5 cellular contexts compared by ENCODE assay signal in genomic region chr10:74146980-74147379, GRCh38. TPM values are rescaled to one million over a fixed set of nuclear protein-coding genes. Genes with fewer than 3 reads are reported as not detected.
DNase-seq lines count a peak whose midpoint lies in the region; ATAC-seq, FAIRE-seq and TF ChIP-seq lines count a peak whose summit lies in the region.
"Not testable (repeated sequence)": the region's sequence is repeated elsewhere in the genome, so short reads cannot be mapped to it uniquely, and the experiment has no call there.

No MANE protein-coding gene starts in this region.

- H3K4me1 ChIP-seq in K562 (replicated peaks in 1 of 2; ENCODE audit: control insufficient read depth in 2 of 2, insufficient read depth in 2 of 2, low read length in 2 of 2): not testable (repeated sequence)

- peaks cover 29% of the 10 kb centered on the region for H3K36me3 Mint-ChIP-seq in CD4-positive, alpha-beta T cell (ENCODE audit: low read depth)
- not testable (repeated sequence) for H3K36me3 Mint-ChIP-seq in IgD-negative memory B cell, memory B cell
- H3K36me3 Mint-ChIP-seq in nephron (ENCODE audit: low read depth): peaks cover 19% of the 10 kb centered on the region

- H3K79me2 ChIP-seq in K562 (ENCODE audit: control insufficient read depth, insufficient read depth, low read length): peaks cover 84% of the 10 kb centered on the region

- not testable (repeated sequence) for H3K4me2 ChIP-seq in K562 (ENCODE audit: insufficient read depth, low read length)

- DNase-seq in CD4-positive, alpha-beta T cell; K562 (ENCODE audit: extremely low read depth in 1 of 4, low spot score in 3 of 4); memory B cell (ENCODE audit: low spot score in 2 of 2): not testable (repeated sequence)

- peak overlapping the region; percentile 28 for H3K27ac Mint-ChIP-seq in CD4-positive, alpha-beta T cell
- peak overlapping the region in 2 of 3 donors; percentile 22 to 59 for H3K27ac Mint-ChIP-seq in IgD-negative memory B cell
- peak overlapping the region; percentile 58 for H3K27ac Mint-ChIP-seq in memory B cell
- not testable (repeated sequence) for H3K27ac Mint-ChIP-seq in nephron

- H2AFZ ChIP-seq in K562 (ENCODE audit: low read depth, low read length): not testable (repeated sequence)

- H3K4me3 ChIP-seq in K562: not testable (repeated sequence)

- not testable (repeated sequence) for H3K27me3 Mint-ChIP-seq in CD4-positive, alpha-beta T cell; IgD-negative memory B cell; memory B cell; nephron (ENCODE audit: low read depth)

- WGBS in K562 (ENCODE audit: insufficient coverage, low coverage, missing lambda C conversion rate): 98% methylated on average over 9 of the region's 10 CpGs

- H3K27me3 ChIP-seq in CD4-positive, alpha-beta T cell (ENCODE audit: control insufficient read depth, insufficient read depth, low read length); K562 (ENCODE audit: control insufficient read depth in 2 of 2, insufficient read depth in 2 of 2, low read length in 2 of 2): not testable (repeated sequence)

- CTCF ChIA-PET in CD4-positive, alpha-beta T cell (lab: Charles Lee): interaction anchor here (0.7 to 1.4 kb wide), 2 partner anchors 30 to 88 kb away, joined by 3 to 4 read pairs; no protein-coding TSS in a partner anchor
- CTCF ChIA-PET in K562 (lab: Yijun Ruan, JAX; ENCODE audit: low intra/inter-chr PET ratio): not testable (repeated sequence)

- POLR2A ChIA-PET in CD4-positive, alpha-beta T cell (lab: Charles Lee): not testable (repeated sequence)
- POLR2A ChIA-PET in K562 (lab: Yijun Ruan, JAX): interaction anchor here (0.7 kb wide), 1 partner anchor 12 kb away, joined by 3 read pairs; no protein-coding TSS in a partner anchor

- in situ Hi-C loops in K562 (cut with MboI): not testable (repeated sequence)

- H3K9me1 ChIP-seq in K562 (ENCODE audit: control insufficient read depth, insufficient read depth, low read length): not testable (repeated sequence)

- not testable (repeated sequence) for H3K9me3 Mint-ChIP-seq in CD4-positive, alpha-beta T cell; IgD-negative memory B cell; memory B cell; nephron

- not testable (repeated sequence) for TF ChIP-seq POLR2A in K562 (conservative IDR thresholded peaks at IDR 0.05)

- ATAC-seq in CD4-positive, alpha-beta T cell (ENCODE audit: poor library complexity); K562; memory B cell (ENCODE audit: low read depth): not testable (repeated sequence)

- intact Hi-C loops in CD4-positive, alpha-beta T cell (cut with DNase I, micrococcal nuclease); K562 (cut with micrococcal nuclease): not testable (repeated sequence)

- H3K4me3 Mint-ChIP-seq in CD4-positive, alpha-beta T cell; memory B cell: not testable (repeated sequence)
- peak overlapping the region in 1 of 4 donors; percentile 82 for H3K4me3 Mint-ChIP-seq in IgD-negative memory B cell
- H3K4me3 Mint-ChIP-seq in nephron: peak overlapping the region in 2 of 3 experiments; percentile 51 to 54

- FAIRE-seq in K562 (lab: Jason Lieb, UNC): not testable (repeated sequence)

- H3K36me3 ChIP-seq in K562 (ENCODE audit: control insufficient read depth, insufficient read depth, low read length): peaks cover 38% of the 10 kb centered on the region; the same call in 2 of the 3 replicates

- H4K20me1 ChIP-seq in K562 (replicated peaks; ENCODE audit: control insufficient read depth, insufficient read depth, low read length): not testable (repeated sequence)

- peaks cover 36% of the 10 kb centered on the region for H3K4me1 Mint-ChIP-seq in CD4-positive, alpha-beta T cell (ENCODE audit: low read depth)
- H3K4me1 Mint-ChIP-seq in IgD-negative memory B cell: peaks cover 8 to 22% (median 21%) of the 10 kb centered on the region in 3 donors
- H3K4me1 Mint-ChIP-seq in memory B cell: peaks cover 19% of the 10 kb centered on the region
- H3K4me1 Mint-ChIP-seq in nephron: peaks cover 27% of the 10 kb centered on the region

- H3K27ac ChIP-seq in CD4-positive, alpha-beta T cell (ENCODE audit: low read depth, low read length); K562 (ENCODE audit: extremely low read depth, low read depth, low read length): not testable (repeated sequence)

- TF ChIP-seq CTCF in CD4-positive, alpha-beta T cell (IDR thresholded peaks at IDR 0.05); K562 (IDR thresholded peaks at IDR 0.05 in 2 of 3, conservative IDR thresholded peaks at IDR 0.05 in 1 of 3; ENCODE audit: insufficient read depth in 2 of 3, low read depth in 1 of 3, low read length in 3 of 3); nephron (IDR thresholded peaks at IDR 0.05; ENCODE audit: unreplicated experiment in 3 of 3): not testable (repeated sequence)

- BruUV-seq in K562 (replicated peaks; lab: Mats Ljungman, UMichigan): not testable (repeated sequence)

- not testable (repeated sequence) for TF ChIP-seq RAD21 in K562 (CRISPR knock-in tag; conservative IDR thresholded peaks at IDR 0.05 in 1 of 2, IDR thresholded peaks at IDR 0.05 in 1 of 2)

- not testable (repeated sequence) for TF ChIP-seq EP300 in K562 (IDR thresholded peaks at IDR 0.05; ENCODE audit: low read length)

- not testable (repeated sequence) for H3K9me3 ChIP-seq in CD4-positive, alpha-beta T cell (ENCODE audit: control insufficient read depth, low read length); K562 (replicated peaks; ENCODE audit: control insufficient read depth, insufficient read depth, low read depth, low read length)

- H3K9ac ChIP-seq in K562 (ENCODE audit: insufficient read depth in 1 of 2, low read depth in 2 of 2, low read length in 2 of 2): not testable (repeated sequence)

RNA-seq across cellular contexts. Expression of gene AP3M1, which starts 3.6 kb away (rescaled TPM):
- total RNA-seq in CD4-positive, alpha-beta T cell: 10 to 100 TPM; 14.8 to 17.6 TPM
- polyA plus RNA-seq in IgD-negative memory B cell: 28.1 TPM
- total RNA-seq in K562 (2011; cell fraction: chromatin; rRNA removed; ENCODE audit: low replicate concordance): 79.8 and 112 TPM in 2 replicates
- total RNA-seq in K562 (2011; cell fraction: nucleolus; rRNA removed): 46.7 and 47.5 TPM in 2 replicates
- 65.3 and 84.1 TPM in 2 replicates for total RNA-seq in K562 (2011; cell fraction: nucleoplasm; rRNA removed)
- 44.3 and 48.1 TPM in 2 replicates for total RNA-seq in K562 (2014; rRNA removed)
- total RNA-seq in K562 (2014; rRNA removed; fragmentation: Illumina TruSeq; extraction: Trizol): 67.1 and 75.5 TPM in 2 replicates
- total RNA-seq in K562 (2015; rRNA removed; fragmentation: Illumina TruSeq; extraction: Trizol): 61.4 and 67.6 TPM in 2 replicates
- 66.8 and 67.8 TPM in 2 replicates for total RNA-seq in K562 (2021)
- 109 and 135 TPM in 2 replicates for polyA plus RNA-seq in K562 (2011; rRNA removed)
- 39.8 and 73.5 TPM in 2 replicates for polyA plus RNA-seq in K562 (2011; cell fraction: cytosol; rRNA removed)
- 48.8 and 68.8 TPM in 2 replicates for polyA plus RNA-seq in K562 (2011; cell fraction: nucleus; rRNA removed)
- polyA plus RNA-seq in K562 (2012): 53.8 and 71.1 TPM in 2 replicates
- 86.9 and 105 TPM in 2 replicates for polyA plus RNA-seq in K562 (2014; fragmentation: Illumina TruSeq; extraction: Trizol)
- polyA plus RNA-seq in K562 (2014; fragmentation: Nextera tagmentation; extraction: Ambion mirVana): 10 to 100 TPM; 54.7 to 89.9 TPM
- polyA plus RNA-seq in K562 (2014; rRNA removed): 51.5 and 68.4 TPM in 2 replicates
- polyA minus RNA-seq in K562 (2011; rRNA and poly(A)+ RNA removed): 140 and 141 TPM in 2 replicates
- 41.5 and 57.5 TPM in 2 replicates for polyA minus RNA-seq in K562 (2011; cell fraction: cytosol; rRNA and poly(A)+ RNA removed)
- polyA minus RNA-seq in K562 (2011; cell fraction: nucleus; rRNA and poly(A)+ RNA removed): 24.9 and 46.7 TPM in 2 replicates

RNA-seq across cellular contexts. Expression of gene ADK, which starts 4.0 kb away (rescaled TPM):
- total RNA-seq in CD4-positive, alpha-beta T cell: 10 to 100 TPM; 15.3 to 17.6 TPM
- polyA plus RNA-seq in IgD-negative memory B cell (196 TPM), K562 (2011; rRNA removed) (55.4 and 88.5 TPM in 2 replicates), K562 (2014; fragmentation: Illumina TruSeq; extraction: Trizol) (77.8 and 78.9 TPM in 2 replicates), K562 (2014; fragmentation: Nextera tagmentation; extraction: Ambion mirVana) (10 to 100 TPM; 83.6 to 97.8 TPM), K562 (2014; rRNA removed) (65.8 and 71.0 TPM in 2 replicates)
- total RNA-seq in K562 (2011; cell fraction: chromatin; rRNA removed; ENCODE audit: low replicate concordance): 43.7 and 86.9 TPM in 2 replicates
- 26.2 and 32.6 TPM in 2 replicates for total RNA-seq in K562 (2011; cell fraction: nucleolus; rRNA removed)
- total RNA-seq in K562 (2011; cell fraction: nucleoplasm; rRNA removed): 31.7 and 37.8 TPM in 2 replicates
- total RNA-seq in K562 (2014; rRNA removed) (50.5 and 54.2 TPM in 2 replicates), K562 (2014; rRNA removed; fragmentation: Illumina TruSeq; extraction: Trizol) (72.6 and 87.9 TPM in 2 replicates), K562 (2015; rRNA removed; fragmentation: Illumina TruSeq; extraction: Trizol) (61.1 and 65.4 TPM in 2 replicates), K562 (2021) (73.6 and 75.1 TPM in 2 replicates)
- polyA plus RNA-seq in K562 (2011; cell fraction: cytosol; rRNA removed): 15.0 and 24.2 TPM in 2 replicates
- 10.0 and 16.4 TPM in 2 replicates for polyA plus RNA-seq in K562 (2011; cell fraction: nucleus; rRNA removed)
- polyA plus RNA-seq in K562 (2012): 42.2 and 50.7 TPM in 2 replicates
- polyA minus RNA-seq in K562 (2011; rRNA and poly(A)+ RNA removed): 59.0 and 60.1 TPM in 2 replicates
- 15.1 and 21.9 TPM in 2 replicates for polyA minus RNA-seq in K562 (2011; cell fraction: cytosol; rRNA and poly(A)+ RNA removed)
- 25.7 and 34.8 TPM in 2 replicates for polyA minus RNA-seq in K562 (2011; cell fraction: nucleus; rRNA and poly(A)+ RNA removed)
